Comparison of ENCODE assay signal across 28 cellular contexts in genomic region chr3:40852712-40853111, GRCh38.
"Had no signal": no experiment of that assay in that cellular context is flagged by ENCODE, and none has a peak within 500 bp of the region (broad histone marks: within the 10 kb centered on the region; RNA-seq: fewer than 3 reads in every experiment).

No MANE protein-coding gene starts in this region.

- ATAC-seq: natural killer cell; psoas muscle; right cardiac atrium; sciatic nerve; stimulated activated memory B cell treated with anti-CD40 and anti-IgM and Interleukin-4, amounts not matched to agents 10 μg/mL and 1 μg/mL and 100 μg/mL, for 72 hours; stimulated activated naive CD8-positive, alpha-beta T cell treated with anti-CD3 and anti-CD28 coated beads, Interleukin-15, amount 100 ng/mL, for 72 hours; stimulated activated naive CD8-positive, alpha-beta T cell treated with anti-CD3 and anti-CD28 coated beads, Interleukin-15, Interleukin-2, amounts not matched to agents 100 U/mL and 50 U/mL, for 24 hours; upper lobe of right lung had no signal

- H3K9me3 ChIP-seq: ovary, psoas muscle, spleen, suprapubic skin, testis, tibial artery, transverse colon, upper lobe of right lung, vagina had no signal

- H3K4me1 ChIP-seq: parathyroid adenoma, psoas muscle, suprapubic skin, testis, tibial artery, transverse colon, upper lobe of right lung, vagina had no signal

- H3K27me3 ChIP-seq: neural progenitor cell, ovary, spleen, suprapubic skin, testis, tibial artery, transverse colon, upper lobe of right lung, vagina had no signal

- H3K4me3 ChIP-seq: neural progenitor cell, ovary, psoas muscle, skin epidermis, smooth muscle cell, spleen, suprapubic skin, testis, tibial artery, transverse colon, upper lobe of right lung, vagina had no signal

- H3K27ac ChIP-seq: neural progenitor cell, ovary, parathyroid adenoma, psoas muscle, skin epidermis, spleen, suprapubic skin, testis, tibial artery, transverse colon, upper lobe of right lung, vagina had no signal

- DNase-seq: natural killer cell; occipital lobe; ovary; posterior cingulate gyrus; psoas muscle; right cardiac atrium; spleen; stimulated activated CD4-positive, alpha-beta T cell treated with anti-CD3 and anti-CD28 coated beads, Interleukin-12 subunit alpha, Interleukin-12 subunit beta, amount 100 ng/mL, for 4 hours; stimulated activated CD4-positive, alpha-beta T cell treated with anti-CD3 and anti-CD28 coated beads, Interleukin-1b, Interleukin-23, amount 100 ng/mL, for 48 hours; stimulated activated CD4-positive, alpha-beta T cell treated with anti-CD3 and anti-CD28 coated beads, Interleukin-4, amount 100 ng/mL, for 1 hour; stimulated activated CD4-positive, alpha-beta T cell treated with anti-CD3 and anti-CD28 coated beads, Interleukin-4, amount 100 ng/mL, for 4 hours; stimulated activated CD8-positive, alpha-beta memory T cell treated with anti-CD3 and anti-CD28 coated beads, Interleukin-4, amount 100 ng/mL, for 48 hours; stimulated activated naive CD4-positive, alpha-beta T cell; stimulated activated naive CD8-positive, alpha-beta T cell treated with anti-CD3 and anti-CD28 coated beads, Interleukin-15, amount 100 ng/mL, for 72 hours; stimulated activated naive CD8-positive, alpha-beta T cell treated with anti-CD3 and anti-CD28 coated beads, Interleukin-15, Interleukin-2, amounts not matched to agents 100 U/mL and 50 U/mL, for 24 hours; substantia nigra; testis; tibial artery; transverse colon; upper lobe of right lung had no signal

- H3K36me3 ChIP-seq: neural progenitor cell, ovary, spleen, suprapubic skin, tibial artery, transverse colon, upper lobe of right lung, vagina had no signal
